Comparison of ENCODE assay signal across 23 cellular contexts in genomic region chr2:96083064-96083889, GRCh38. TPM values are rescaled to one million over a fixed set of nuclear protein-coding genes. Genes with fewer than 3 reads are reported as not detected.
A peak's percentile ranks its signal among the peaks of the same experiment; 100 is the strongest.
DNase-seq lines count a peak whose midpoint lies in the region; ATAC-seq and TF ChIP-seq lines count a peak whose summit lies in the region.
"Had no signal": no experiment of that assay in that cellular context is flagged by ENCODE, and none has a peak within 500 bp of the region (broad histone marks: within the 10 kb centered on the region; RNA-seq: fewer than 3 reads in every experiment).

No MANE protein-coding gene starts in this region.

- H3K4me1 ChIP-seq in colonic mucosa (no peaks in the 10 kb centered on the region), right cardiac atrium (ENCODE audit: control insufficient read depth, insufficient read depth, low read length) (peaks cover 12% of the 10 kb centered on the region), gastrocnemius medialis (peaks cover 7 to 18% of the 10 kb centered on the region in 2 donors), thyroid gland (peaks cover 0 to 4% of the 10 kb centered on the region in 2 donors)
- H3K4me1 ChIP-seq: Peyer's patch had no signal

- peaks cover 0 to 4% (median 2%) of the 10 kb centered on the region in 7 donors for H3K9me3 Mint-ChIP-seq in CD14-positive monocyte
- H3K9me3 Mint-ChIP-seq in CD4-positive, alpha-beta T cell, result no peaks in the 10 kb centered on the region
- H3K9me3 Mint-ChIP-seq: natural killer cell treated with Interleukin-12 subunit alpha and Interleukin-12 subunit beta and Interleukin-15 and Interleukin-18, amount 100 ng/mL, for 72 hours; T-helper 2 cell treated with Interferon-gamma antibody and Interleukin-4, amounts not matched to agents 5 μg/mL and 100 μg/mL, for 36 hours had no signal

- peak; percentile 69 to 81 for ATAC-seq in right cardiac atrium
- peak; percentile 48 to 60 for ATAC-seq in gastrocnemius medialis
- ATAC-seq in HG02588 (IDR thresholded peaks at IDR 0.05; ENCODE audit: unreplicated experiment), result no peak
- ATAC-seq in CD4-positive, alpha-beta T cell (ENCODE audit: poor library complexity), result no peak

- H3K27ac Mint-ChIP-seq in CD14-positive monocyte, result peak overlapping the region in 1 of 7 donors; percentile 63
- no peak overlapping the region for H3K27ac Mint-ChIP-seq in CD4-positive, alpha-beta T cell
- H3K27ac Mint-ChIP-seq: endodermal cell; natural killer cell treated with Interleukin-12 subunit alpha and Interleukin-12 subunit beta and Interleukin-15 and Interleukin-18, amount 100 ng/mL, for 72 hours; T-helper 2 cell treated with Interferon-gamma antibody and Interleukin-4, amounts not matched to agents 5 μg/mL and 100 μg/mL, for 36 hours had no signal

- TF ChIP-seq POLR2A in gastrocnemius medialis (IDR thresholded peaks at IDR 0.05), result no peak
- no peak for TF ChIP-seq POLR2A in thyroid gland (IDR thresholded peaks at IDR 0.05)

- H3K4me3 ChIP-seq in colonic mucosa, result no peak overlapping the region
- H3K4me3 ChIP-seq in right cardiac atrium (ENCODE audit: low read length), result no peak overlapping the region
- H3K4me3 ChIP-seq in gastrocnemius medialis, result no peak overlapping the region
- H3K4me3 ChIP-seq in thyroid gland (replicated peaks in 1 of 3), result no peak overlapping the region
- H3K4me3 ChIP-seq: hepatocyte, Peyer's patch, suprapubic skin had no signal

- no peak overlapping the region for H3K27ac ChIP-seq in colonic mucosa
- peak overlapping the region; percentile 54 for H3K27ac ChIP-seq in right cardiac atrium (ENCODE audit: low read length)
- peak overlapping the region; percentile 27 to 77 (median 71) for H3K27ac ChIP-seq in gastrocnemius medialis
- H3K27ac ChIP-seq in thyroid gland, result no peak overlapping the region
- no peak overlapping the region for H3K27ac ChIP-seq in CD4-positive, alpha-beta T cell (ENCODE audit: low read depth, low read length)
- H3K27ac ChIP-seq: hepatocyte, Peyer's patch, suprapubic skin had no signal

- POLR2A ChIA-PET in CD4-positive, alpha-beta T cell (lab: Charles Lee), result no interaction called here

- H3K9me3 ChIP-seq in colonic mucosa (no peaks in the 10 kb centered on the region), right cardiac atrium (ENCODE audit: control insufficient read depth, low read length) (no peaks in the 10 kb centered on the region), gastrocnemius medialis (no peaks in the 10 kb centered on the region), thyroid gland (no peaks in the 10 kb centered on the region)
- no peaks in the 10 kb centered on the region for H3K9me3 ChIP-seq in CD4-positive, alpha-beta T cell (ENCODE audit: control insufficient read depth, low read length)
- H3K9me3 ChIP-seq: Peyer's patch, suprapubic skin had no signal

- no peaks in the 10 kb centered on the region for H3K36me3 ChIP-seq in colonic mucosa
- H3K36me3 ChIP-seq in gastrocnemius medialis, result no peaks in the 10 kb centered on the region
- H3K36me3 ChIP-seq in thyroid gland, result no peaks in the 10 kb centered on the region
- H3K36me3 ChIP-seq: Peyer's patch, suprapubic skin had no signal

- no peak overlapping the region for H3K9ac ChIP-seq in colonic mucosa (ENCODE audit: low read depth in 2 of 2, low read length in 2 of 2)

- H3K27me3 ChIP-seq in colonic mucosa (no peaks in the 10 kb centered on the region), right cardiac atrium (ENCODE audit: control insufficient read depth, insufficient read depth) (no peaks in the 10 kb centered on the region), gastrocnemius medialis (no peaks in the 10 kb centered on the region), thyroid gland (no peaks in the 10 kb centered on the region)
- H3K27me3 ChIP-seq in CD4-positive, alpha-beta T cell (ENCODE audit: control insufficient read depth, insufficient read depth, low read length), result no peaks in the 10 kb centered on the region
- H3K27me3 ChIP-seq: hepatocyte, Peyer's patch had no signal

- in situ Hi-C loops in gastrocnemius medialis (cut with MboI; ENCODE audit: low sequenced_read_pairs in 4 of 4), result no loop called here

- no peaks in the 10 kb centered on the region for H3K36me3 Mint-ChIP-seq in CD14-positive monocyte
- no peaks in the 10 kb centered on the region for H3K36me3 Mint-ChIP-seq in CD4-positive, alpha-beta T cell (ENCODE audit: low read depth)
- H3K36me3 Mint-ChIP-seq: natural killer cell treated with Interleukin-12 subunit alpha and Interleukin-12 subunit beta and Interleukin-15 and Interleukin-18, amount 100 ng/mL, for 72 hours had no signal

- DNase-seq in CD14-positive monocyte (ENCODE audit: low spot score), result peak; percentile 43
- peak; percentile 15 for DNase-seq in colonic mucosa
- DNase-seq in right cardiac atrium, result peak; percentile 49 to 82 (median 80)
- DNase-seq in gastrocnemius medialis, result peak in 1 of 2 donors; percentile 37
- no peak for DNase-seq in GM10266 (ENCODE audit: extremely low spot score)
- no peak for DNase-seq in thyroid gland
- no peak for DNase-seq in CD4-positive, alpha-beta T cell
- DNase-seq: activated naive CD4-positive, alpha-beta T cell; endodermal cell; islet precursor cell; mesenchymal stem cell; NCI-H1092; NCI-H2029 treated with DMSO at 0.1 percent for 48 hours; NCI-H446; NK-92 treated with Interleukin-12 subunit alpha and Interleukin-12 subunit beta, amount 100 ng/mL, for 24 hours had no signal

- H3K27me3 Mint-ChIP-seq in CD14-positive monocyte (ENCODE audit: low read depth in 3 of 3), result peaks cover 2 to 7% (median 7%) of the 10 kb centered on the region in 3 donors
- H3K27me3 Mint-ChIP-seq in CD4-positive, alpha-beta T cell, result peaks cover 5% of the 10 kb centered on the region

- intact Hi-C loops in CD14-positive monocyte (cut with micrococcal nuclease) (no loop called here), colonic mucosa (cut with DNase I) (no loop called here), right cardiac atrium (cut with DNase I) (no loop called here), gastrocnemius medialis (cut with DNase I; ENCODE audit: low total_unique reads) (no loop called here), thyroid gland (cut with DNase I) (no loop called here)
- intact Hi-C loops in CD4-positive, alpha-beta T cell (cut with DNase I, micrococcal nuclease), result no loop called here

- TF ChIP-seq CTCF in CD14-positive monocyte (IDR thresholded peaks at IDR 0.05) (no peak), colonic mucosa (IDR thresholded peaks at IDR 0.05) (no peak), gastrocnemius medialis (IDR thresholded peaks at IDR 0.05 in 4 of 5, conservative IDR thresholded peaks at IDR 0.05 in 1 of 5) (no peak), GM10266 (IDR thresholded peaks at IDR 0.05; ENCODE audit: control insufficient read depth, insufficient read depth, low read depth, missing control alignments) (no peak), thyroid gland (IDR thresholded peaks at IDR 0.05) (no peak)
- TF ChIP-seq CTCF in CD4-positive, alpha-beta T cell (IDR thresholded peaks at IDR 0.05), result no peak

- CTCF ChIA-PET in CD4-positive, alpha-beta T cell (lab: Charles Lee), result no interaction called here

- no peak overlapping the region for H3K4me3 Mint-ChIP-seq in CD14-positive monocyte
- H3K4me3 Mint-ChIP-seq in CD4-positive, alpha-beta T cell, result no peak overlapping the region
- H3K4me3 Mint-ChIP-seq: endodermal cell; natural killer cell treated with Interleukin-12 subunit alpha and Interleukin-12 subunit beta and Interleukin-15 and Interleukin-18, amount 100 ng/mL, for 72 hours; T-helper 2 cell treated with Interferon-gamma antibody and Interleukin-4, amounts not matched to agents 5 μg/mL and 100 μg/mL, for 36 hours had no signal

- 41% methylated on average over 9 of the region's 9 CpGs for WGBS in right cardiac atrium
- 76 to 80% methylated on average over 4 to 9 of the region's 9 CpGs for WGBS in thyroid gland, 2 donors

- H3K4me1 Mint-ChIP-seq in CD14-positive monocyte, result peaks cover 12% of the 10 kb centered on the region
- no peaks in the 10 kb centered on the region for H3K4me1 Mint-ChIP-seq in CD4-positive, alpha-beta T cell (ENCODE audit: low read depth)
- H3K4me1 Mint-ChIP-seq: endodermal cell had no signal

RNA-seq across cellular contexts. Expression of gene ADRA2B, which starts 33.1 kb away (rescaled TPM):
- polyA plus RNA-seq in CD14-positive monocyte (not detected), right cardiac atrium (2.2 TPM)
- total RNA-seq in colonic mucosa (under 1 TPM; 0.54 to 0.90 TPM), right cardiac atrium (under 1 TPM; 0.11 to 0.91 (median 0.66) TPM), gastrocnemius medialis (1 to 10 TPM; 2.4 to 5.6 (median 3.6) TPM), thyroid gland (1 to 10 TPM in 2 of 4 donors, under 1 TPM in 2; 0.13 to 2.1 (median 1.0) TPM)
- total RNA-seq in CD4-positive, alpha-beta T cell, result under 1 TPM; 0.52 to 0.84 TPM
- total RNA-seq: cerebellum; LHCN-M2; natural killer cell treated with Interleukin-12 subunit alpha and Interleukin-12 subunit beta and Interleukin-15 and Interleukin-18, amount 100 ng/mL, for 72 hours had no signal

RNA-seq across cellular contexts. Expression of gene GPAT2, which starts 48.6 kb away (rescaled TPM):
- polyA plus RNA-seq in CD14-positive monocyte, result under 1 TPM; 0.44 to 0.94 TPM
- 1 to 10 TPM; 2.4 to 6.6 TPM for total RNA-seq in colonic mucosa
- 1 to 10 TPM; 1.7 to 3.1 (median 2.0) TPM for total RNA-seq in right cardiac atrium
- 1.1 TPM for polyA plus RNA-seq in right cardiac atrium
- 1 to 10 TPM; 1.1 to 8.2 (median 4.9) TPM for total RNA-seq in gastrocnemius medialis
- 1 to 10 TPM; 1.2 to 7.5 (median 2.6) TPM for total RNA-seq in thyroid gland
- total RNA-seq in CD4-positive, alpha-beta T cell, result 1 to 10 TPM; 1.3 to 2.0 TPM
- total RNA-seq: hepatocyte, LHCN-M2 had no signal

RNA-seq across cellular contexts. Expression of gene ASTL, which starts 55.0 kb away (rescaled TPM):
- polyA plus RNA-seq in CD14-positive monocyte (not detected), right cardiac atrium (not detected)
- total RNA-seq in colonic mucosa (under 1 TPM in 1 of 2 donors, not detected in 1; 0.82 TPM), right cardiac atrium (not detected), gastrocnemius medialis (not detected), thyroid gland (not detected)
- total RNA-seq in CD4-positive, alpha-beta T cell, result 1 to 10 TPM; 5.0 to 6.5 TPM
- total RNA-seq: cerebellum, endodermal cell, hepatocyte, LHCN-M2, Peyer's patch had no signal
- polyA plus RNA-seq: hepatocyte had no signal

Comparison
In these comparisons a context has a peak if more than half of its experiments do, and no peak if none do; other contexts are left out.
1. DNase-seq: peak in CD14-positive monocyte (single experiment), colonic mucosa (single experiment) and right cardiac atrium (3 of 3); none in GM10266 (single experiment), thyroid gland (0 of 2) and CD4-positive, alpha-beta T cell (0 of 10).
2. H3K27ac ChIP-seq: peak in right cardiac atrium (single experiment) and gastrocnemius medialis (4 of 4); none in colonic mucosa (single experiment), thyroid gland (0 of 3) and CD4-positive, alpha-beta T cell (single experiment).
3. ATAC-seq: peak in right cardiac atrium (2 of 2) and gastrocnemius medialis (2 of 2); none in HG02588 (single experiment) and CD4-positive, alpha-beta T cell (single experiment).